1 cellular context compared by ENCODE assay signal in the genomic region with DNA sequence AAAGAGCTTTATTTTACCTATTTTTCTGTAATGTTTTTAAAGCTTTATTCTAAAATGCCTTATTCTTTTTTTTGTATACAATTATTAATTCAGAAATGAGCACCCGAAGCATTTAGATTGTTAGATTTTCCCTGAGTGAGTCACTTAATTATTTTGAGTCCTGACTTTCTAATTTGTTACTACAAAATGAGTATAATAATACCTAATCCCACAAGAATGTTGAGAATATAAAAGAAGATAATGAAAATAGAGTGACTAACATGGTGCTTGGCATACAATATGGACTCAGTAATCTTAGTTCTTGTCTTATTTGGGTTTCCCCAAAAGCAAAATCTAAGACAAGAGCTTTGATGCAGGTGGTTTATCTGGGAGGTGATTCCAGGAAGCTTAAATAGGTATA.
TF ChIP-seq lines count a peak whose summit lies in the region.

No MANE protein-coding gene starts in this region.

TF ChIP-seq in GM23338, 12 proteins besides CTCF, POLR2A, EP300 and RAD21 (continued from another document):
- TF ChIP-seq, protein P1, sequence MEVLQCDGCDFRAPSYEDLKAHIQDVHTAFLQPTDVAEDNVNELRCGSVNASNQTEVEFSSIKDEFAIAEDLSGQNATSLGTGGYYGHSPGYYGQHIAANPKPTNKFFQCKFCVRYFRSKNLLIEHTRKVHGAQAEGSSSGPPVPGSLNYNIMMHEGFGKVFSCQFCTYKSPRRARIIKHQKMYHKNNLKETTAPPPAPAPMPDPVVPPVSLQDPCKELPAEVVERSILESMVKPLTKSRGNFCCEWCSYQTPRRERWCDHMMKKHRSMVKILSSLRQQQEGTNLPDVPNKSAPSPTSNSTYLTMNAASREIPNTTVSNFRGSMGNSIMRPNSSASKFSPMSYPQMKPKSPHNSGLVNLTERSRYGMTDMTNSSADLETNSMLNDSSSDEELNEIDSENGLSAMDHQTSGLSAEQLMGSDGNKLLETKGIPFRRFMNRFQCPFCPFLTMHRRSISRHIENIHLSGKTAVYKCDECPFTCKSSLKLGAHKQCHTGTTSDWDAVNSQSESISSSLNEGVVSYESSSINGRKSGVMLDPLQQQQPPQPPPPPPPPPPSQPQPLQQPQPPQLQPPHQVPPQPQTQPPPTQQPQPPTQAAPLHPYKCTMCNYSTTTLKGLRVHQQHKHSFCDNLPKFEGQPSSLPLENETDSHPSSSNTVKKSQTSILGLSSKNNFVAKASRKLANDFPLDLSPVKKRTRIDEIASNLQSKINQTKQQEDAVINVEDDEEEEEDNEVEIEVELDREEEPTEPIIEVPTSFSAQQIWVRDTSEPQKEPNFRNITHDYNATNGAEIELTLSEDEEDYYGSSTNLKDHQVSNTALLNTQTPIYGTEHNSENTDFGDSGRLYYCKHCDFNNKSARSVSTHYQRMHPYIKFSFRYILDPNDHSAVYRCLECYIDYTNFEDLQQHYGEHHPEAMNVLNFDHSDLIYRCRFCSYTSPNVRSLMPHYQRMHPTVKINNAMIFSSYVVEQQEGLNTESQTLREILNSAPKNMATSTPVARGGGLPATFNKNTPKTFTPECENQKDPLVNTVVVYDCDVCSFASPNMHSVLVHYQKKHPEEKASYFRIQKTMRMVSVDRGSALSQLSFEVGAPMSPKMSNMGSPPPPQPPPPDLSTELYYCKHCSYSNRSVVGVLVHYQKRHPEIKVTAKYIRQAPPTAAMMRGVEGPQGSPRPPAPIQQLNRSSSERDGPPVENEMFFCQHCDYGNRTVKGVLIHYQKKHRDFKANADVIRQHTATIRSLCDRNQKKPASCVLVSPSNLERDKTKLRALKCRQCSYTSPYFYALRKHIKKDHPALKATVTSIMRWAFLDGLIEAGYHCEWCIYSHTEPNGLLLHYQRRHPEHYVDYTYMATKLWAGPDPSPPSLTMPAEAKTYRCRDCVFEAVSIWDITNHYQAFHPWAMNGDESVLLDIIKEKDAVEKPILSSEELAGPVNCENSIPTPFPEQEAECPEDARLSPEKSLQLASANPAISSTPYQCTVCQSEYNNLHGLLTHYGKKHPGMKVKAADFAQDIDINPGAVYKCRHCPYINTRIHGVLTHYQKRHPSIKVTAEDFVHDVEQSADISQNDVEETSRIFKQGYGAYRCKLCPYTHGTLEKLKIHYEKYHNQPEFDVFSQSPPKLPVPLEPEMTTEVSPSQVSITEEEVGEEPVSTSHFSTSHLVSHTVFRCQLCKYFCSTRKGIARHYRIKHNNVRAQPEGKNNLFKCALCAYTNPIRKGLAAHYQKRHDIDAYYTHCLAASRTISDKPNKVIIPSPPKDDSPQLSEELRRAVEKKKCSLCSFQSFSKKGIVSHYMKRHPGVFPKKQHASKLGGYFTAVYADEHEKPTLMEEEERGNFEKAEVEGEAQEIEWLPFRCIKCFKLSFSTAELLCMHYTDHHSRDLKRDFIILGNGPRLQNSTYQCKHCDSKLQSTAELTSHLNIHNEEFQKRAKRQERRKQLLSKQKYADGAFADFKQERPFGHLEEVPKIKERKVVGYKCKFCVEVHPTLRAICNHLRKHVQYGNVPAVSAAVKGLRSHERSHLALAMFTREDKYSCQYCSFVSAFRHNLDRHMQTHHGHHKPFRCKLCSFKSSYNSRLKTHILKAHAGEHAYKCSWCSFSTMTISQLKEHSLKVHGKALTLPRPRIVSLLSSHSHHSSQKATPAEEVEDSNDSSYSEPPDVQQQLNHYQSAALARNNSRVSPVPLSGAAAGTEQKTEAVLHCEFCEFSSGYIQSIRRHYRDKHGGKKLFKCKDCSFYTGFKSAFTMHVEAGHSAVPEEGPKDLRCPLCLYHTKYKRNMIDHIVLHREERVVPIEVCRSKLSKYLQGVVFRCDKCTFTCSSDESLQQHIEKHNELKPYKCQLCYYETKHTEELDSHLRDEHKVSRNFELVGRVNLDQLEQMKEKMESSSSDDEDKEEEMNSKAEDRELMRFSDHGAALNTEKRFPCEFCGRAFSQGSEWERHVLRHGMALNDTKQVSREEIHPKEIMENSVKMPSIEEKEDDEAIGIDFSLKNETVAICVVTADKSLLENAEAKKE (CRISPR knock-in tag; IDR thresholded peaks at IDR 0.05) = no peak
- TF ChIP-seq, protein P2, sequence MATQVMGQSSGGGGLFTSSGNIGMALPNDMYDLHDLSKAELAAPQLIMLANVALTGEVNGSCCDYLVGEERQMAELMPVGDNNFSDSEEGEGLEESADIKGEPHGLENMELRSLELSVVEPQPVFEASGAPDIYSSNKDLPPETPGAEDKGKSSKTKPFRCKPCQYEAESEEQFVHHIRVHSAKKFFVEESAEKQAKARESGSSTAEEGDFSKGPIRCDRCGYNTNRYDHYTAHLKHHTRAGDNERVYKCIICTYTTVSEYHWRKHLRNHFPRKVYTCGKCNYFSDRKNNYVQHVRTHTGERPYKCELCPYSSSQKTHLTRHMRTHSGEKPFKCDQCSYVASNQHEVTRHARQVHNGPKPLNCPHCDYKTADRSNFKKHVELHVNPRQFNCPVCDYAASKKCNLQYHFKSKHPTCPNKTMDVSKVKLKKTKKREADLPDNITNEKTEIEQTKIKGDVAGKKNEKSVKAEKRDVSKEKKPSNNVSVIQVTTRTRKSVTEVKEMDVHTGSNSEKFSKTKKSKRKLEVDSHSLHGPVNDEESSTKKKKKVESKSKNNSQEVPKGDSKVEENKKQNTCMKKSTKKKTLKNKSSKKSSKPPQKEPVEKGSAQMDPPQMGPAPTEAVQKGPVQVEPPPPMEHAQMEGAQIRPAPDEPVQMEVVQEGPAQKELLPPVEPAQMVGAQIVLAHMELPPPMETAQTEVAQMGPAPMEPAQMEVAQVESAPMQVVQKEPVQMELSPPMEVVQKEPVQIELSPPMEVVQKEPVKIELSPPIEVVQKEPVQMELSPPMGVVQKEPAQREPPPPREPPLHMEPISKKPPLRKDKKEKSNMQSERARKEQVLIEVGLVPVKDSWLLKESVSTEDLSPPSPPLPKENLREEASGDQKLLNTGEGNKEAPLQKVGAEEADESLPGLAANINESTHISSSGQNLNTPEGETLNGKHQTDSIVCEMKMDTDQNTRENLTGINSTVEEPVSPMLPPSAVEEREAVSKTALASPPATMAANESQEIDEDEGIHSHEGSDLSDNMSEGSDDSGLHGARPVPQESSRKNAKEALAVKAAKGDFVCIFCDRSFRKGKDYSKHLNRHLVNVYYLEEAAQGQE (IDR thresholded peaks at IDR 0.05; ENCODE audit: unreplicated experiment) = no peak
